In genomic region chr3:194871143-194871863, GRCh38 we compare ENCODE assay signal across 8 cellular contexts.
DNase-seq lines count a peak whose midpoint lies in the region; ATAC-seq, FAIRE-seq and TF ChIP-seq lines count a peak whose summit lies in the region.

No MANE protein-coding gene starts in this region.

- peak; percentile 67 to 90 for ATAC-seq in left cardiac atrium
- no peak for ATAC-seq in GM21723 (IDR thresholded peaks at IDR 0.05; ENCODE audit: unreplicated experiment)
- no peak for ATAC-seq in GM21515 (IDR thresholded peaks at IDR 0.05; ENCODE audit: unreplicated experiment)
- ATAC-seq in GM21825 (IDR thresholded peaks at IDR 0.05; ENCODE audit: unreplicated experiment), result no peak

- peak overlapping the region in 20 of 21 experiments; percentile 12 to 81 (median 58) for H3K27ac ChIP-seq in skin epidermis

- no peak for TF ChIP-seq POLR2A in GM12892 (IDR thresholded peaks at IDR 0.05; ENCODE audit: low read depth, low read length)

- no peak overlapping the region for H3K4me3 ChIP-seq in skin epidermis

- no peak for FAIRE-seq in GM12892 (lab: Jason Lieb, UNC)

- intact Hi-C loops in left cardiac atrium (cut with DNase I), result no loop called here

- DNase-seq in GM12892 (ENCODE audit: insufficient read length) (peak; percentile 33), HuH-7.5 (ENCODE audit: low spot score) (peak; percentile 25), T1000 (lab: John Stamatoyannopoulos, UW) (peak; percentile 75), left cardiac atrium (peak; percentile 66)

Comparison
In these comparisons a context has a peak if more than half of its experiments do, and no peak if none do; other contexts are left out.
1. DNase-seq: peak in every context shown above with its lines; median percentile 75 in T1000; 66 in left cardiac atrium; 33 in GM12892; 25 in HuH-7.5.
2. ATAC-seq: peak in left cardiac atrium (2 of 2); none in GM21723 (single experiment), GM21515 (single experiment) and GM21825 (single experiment).